17 cellular contexts compared by ENCODE assay signal in genomic region chr10:31343551-31343950, GRCh38. TPM values are rescaled to one million over a fixed set of nuclear protein-coding genes. Genes with fewer than 3 reads are reported as not detected.
DNase-seq lines count a peak whose midpoint lies in the region; ATAC-seq and TF ChIP-seq lines count a peak whose summit lies in the region.
"Had no signal": no experiment of that assay in that cellular context is flagged by ENCODE, and none has a peak within 500 bp of the region (broad histone marks: within the 10 kb centered on the region; RNA-seq: fewer than 3 reads in every experiment).

No MANE protein-coding gene starts in this region.

- no peaks in the 10 kb centered on the region for H3F3A ChIP-seq in neural progenitor cell (ENCODE audit: low read depth)

- H3K79me2 ChIP-seq in neural progenitor cell (ENCODE audit: low read depth) (peaks cover 46% of the 10 kb centered on the region), Karpas-422 (ENCODE audit: low read length) (peaks cover 99% of the 10 kb centered on the region)

- H3K4me2 ChIP-seq in neural progenitor cell, result peak overlapping the region; percentile 59
- H3K4me2 ChIP-seq in Karpas-422 (ENCODE audit: low read depth, low read length, poor library complexity, severe bottlenecking), result no peak overlapping the region

- peaks cover 23 to 53% (median 37%) of the 10 kb centered on the region in 4 donors for H3K4me1 Mint-ChIP-seq in CD4-positive, CD25-positive, alpha-beta regulatory T cell
- H3K4me1 Mint-ChIP-seq in activated naive CD8-positive, alpha-beta T cell (ENCODE audit: low read depth), result peaks cover 55% of the 10 kb centered on the region
- H3K4me1 Mint-ChIP-seq in neural progenitor cell, result peaks cover 11% of the 10 kb centered on the region

- no peaks in the 10 kb centered on the region for H3K9me3 Mint-ChIP-seq in CD4-positive, CD25-positive, alpha-beta regulatory T cell
- H3K9me3 Mint-ChIP-seq in activated naive CD8-positive, alpha-beta T cell (ENCODE audit: low read depth), result no peaks in the 10 kb centered on the region
- H3K9me3 Mint-ChIP-seq in neural progenitor cell, result no peaks in the 10 kb centered on the region
- H3K9me3 Mint-ChIP-seq: type B pancreatic cell had no signal

- H3K27me3 Mint-ChIP-seq in CD4-positive, CD25-positive, alpha-beta regulatory T cell, result no peaks in the 10 kb centered on the region
- H3K27me3 Mint-ChIP-seq in activated naive CD8-positive, alpha-beta T cell, result no peaks in the 10 kb centered on the region
- H3K27me3 Mint-ChIP-seq in neural progenitor cell (ENCODE audit: insufficient read depth, low read depth), result no peaks in the 10 kb centered on the region

- H2AFZ ChIP-seq in neural progenitor cell (replicated peaks) (no peak overlapping the region), Karpas-422 (ENCODE audit: low read length) (no peak overlapping the region)

- peak overlapping the region in 2 of 4 donors; percentile 24 to 28 for H3K4me3 Mint-ChIP-seq in CD4-positive, CD25-positive, alpha-beta regulatory T cell
- H3K4me3 Mint-ChIP-seq in activated naive CD8-positive, alpha-beta T cell, result peak overlapping the region; percentile 63
- H3K4me3 Mint-ChIP-seq in neural progenitor cell, result no peak overlapping the region
- H3K4me3 Mint-ChIP-seq: type B pancreatic cell had no signal

- no peaks in the 10 kb centered on the region for H3K36me3 Mint-ChIP-seq in CD4-positive, CD25-positive, alpha-beta regulatory T cell
- H3K36me3 Mint-ChIP-seq in activated naive CD8-positive, alpha-beta T cell, result no peaks in the 10 kb centered on the region
- H3K36me3 Mint-ChIP-seq in neural progenitor cell, result no peaks in the 10 kb centered on the region
- H3K36me3 Mint-ChIP-seq: type B pancreatic cell had no signal

- H4K20me1 ChIP-seq in neural progenitor cell (ENCODE audit: low read depth) (peaks cover 49% of the 10 kb centered on the region), Karpas-422 (ENCODE audit: insufficient read depth, low read depth, low read length) (no peaks in the 10 kb centered on the region)

- H3K4me1 ChIP-seq in CD4-positive, CD25-positive, alpha-beta regulatory T cell (ENCODE audit: control insufficient read depth, insufficient read depth, low read length, poor library complexity, severe bottlenecking), result peaks cover 51% of the 10 kb centered on the region
- H3K4me1 ChIP-seq in neural progenitor cell (peaks cover 37% of the 10 kb centered on the region), Karpas-422 (ENCODE audit: low read length) (peaks cover 46% of the 10 kb centered on the region), left lung (peaks cover 0 to 5% of the 10 kb centered on the region in 2 donors)

- no peak for DNase-seq in activated CD4-positive, CD25-positive, alpha-beta regulatory T cell treated with anti-CD3 and anti-CD28 coated beads, Interleukin-2, amount 50 U/mL, for 72 hours
- DNase-seq in CD4-positive, CD25-positive, alpha-beta regulatory T cell, result no peak
- DNase-seq in neural progenitor cell (ENCODE audit: low spot score) (no peak), iPS-NIHi11 (ENCODE audit: low spot score) (no peak), Karpas-422 (no peak), left lung (no peak)
- DNase-seq: activated gamma-delta T cell; effector CD8-positive, alpha-beta T cell; left cardiac atrium; NCI-H526; retina; stimulated activated naive CD4-positive, alpha-beta T cell had no signal

- no peaks in the 10 kb centered on the region for H3K9me3 ChIP-seq in CD4-positive, CD25-positive, alpha-beta regulatory T cell (ENCODE audit: control insufficient read depth in 2 of 2, low read length in 2 of 2)
- H3K9me3 ChIP-seq in neural progenitor cell (ENCODE audit: low read depth), result no peaks in the 10 kb centered on the region
- no peaks in the 10 kb centered on the region for H3K9me3 ChIP-seq in Karpas-422 (ENCODE audit: low read length)
- H3K9me3 ChIP-seq in left lung, result no peaks in the 10 kb centered on the region

- H3K9me2 ChIP-seq in Karpas-422 (replicated peaks; ENCODE audit: insufficient read depth, low read length), result no peaks in the 10 kb centered on the region

- peak overlapping the region; percentile 46 for H3K4me3 ChIP-seq in CD4-positive, CD25-positive, alpha-beta regulatory T cell (ENCODE audit: low read depth, low read length)
- H3K4me3 ChIP-seq in neural progenitor cell (no peak overlapping the region), Karpas-422 (ENCODE audit: low read length) (no peak overlapping the region), left lung (no peak overlapping the region)

- peak overlapping the region in 1 of 3 donors; percentile 16 for H3K27ac Mint-ChIP-seq in CD4-positive, CD25-positive, alpha-beta regulatory T cell
- peak overlapping the region; percentile 91 for H3K27ac Mint-ChIP-seq in activated naive CD8-positive, alpha-beta T cell
- H3K27ac Mint-ChIP-seq in neural progenitor cell, result no peak overlapping the region
- H3K27ac Mint-ChIP-seq: type B pancreatic cell had no signal

- no peak overlapping the region for H3K27ac ChIP-seq in CD4-positive, CD25-positive, alpha-beta regulatory T cell (ENCODE audit: insufficient read depth, low read length, poor library complexity, severe bottlenecking)
- H3K27ac ChIP-seq in neural progenitor cell, result no peak overlapping the region
- no peak overlapping the region for H3K27ac ChIP-seq in Karpas-422 (ENCODE audit: low read length)
- no peak overlapping the region for H3K27ac ChIP-seq in left lung

- H3K27me3 ChIP-seq in CD4-positive, CD25-positive, alpha-beta regulatory T cell (ENCODE audit: control insufficient read depth, insufficient read depth, low read length), result no peaks in the 10 kb centered on the region
- no peaks in the 10 kb centered on the region for H3K27me3 ChIP-seq in neural progenitor cell
- H3K27me3 ChIP-seq in Karpas-422 (ENCODE audit: low read length), result no peaks in the 10 kb centered on the region
- H3K27me3 ChIP-seq in left lung, result no peaks in the 10 kb centered on the region

- H3K36me3 ChIP-seq in CD4-positive, CD25-positive, alpha-beta regulatory T cell (ENCODE audit: control insufficient read depth, insufficient read depth, low read length), result no peaks in the 10 kb centered on the region
- H3K36me3 ChIP-seq in neural progenitor cell (no peaks in the 10 kb centered on the region), Karpas-422 (ENCODE audit: insufficient read depth, low read length) (no peaks in the 10 kb centered on the region), left lung (no peaks in the 10 kb centered on the region)

- TF ChIP-seq CTCF in neural progenitor cell (IDR thresholded peaks at IDR 0.05) (no peak), left lung (IDR thresholded peaks at IDR 0.05) (no peak)

- intact Hi-C loops in left lung (cut with DNase I), result no loop called here

- ATAC-seq in activated CD4-positive, CD25-positive, alpha-beta regulatory T cell treated with anti-CD3 and anti-CD28 coated beads, Interleukin-2, amount 50 U/mL, for 24 hours, result peak; percentile 50 to 57
- ATAC-seq in CD4-positive, CD25-positive, alpha-beta regulatory T cell (ENCODE audit: low read depth in 2 of 2), result no peak
- ATAC-seq in left lung, result no peak
- ATAC-seq: esophagus mucosa, left cardiac atrium, Right ventricle myocardium inferior had no signal

- H3K9ac ChIP-seq in neural progenitor cell (no peak overlapping the region), Karpas-422 (ENCODE audit: low read length) (no peak overlapping the region)

RNA-seq across cellular contexts. Expression of gene ZEB1, which starts 24.5 kb away (rescaled TPM):
- total RNA-seq in CD4-positive, CD25-positive, alpha-beta regulatory T cell, result 150 TPM
- polyA plus RNA-seq in CD4-positive, CD25-positive, alpha-beta regulatory T cell, result 10 to 100 TPM; 26.2 to 40.2 (median 28.8) TPM
- total RNA-seq in neural progenitor cell (ENCODE audit: low replicate concordance) (26.4 and 38.8 TPM in 2 replicates), left lung (10 to 100 TPM; 31.3 to 33.8 TPM)
- 49.5 and 53.9 TPM in 2 replicates for total RNA-seq in Karpas-422 (2014; rRNA removed; shearing (Covaris generic); ENCODE audit: low replicate concordance)

Comparison
In these comparisons a context has a peak if more than half of its experiments do, and no peak if none do; other contexts are left out.
1. ATAC-seq: peak in activated CD4-positive, CD25-positive, alpha-beta regulatory T cell treated with anti-CD3 and anti-CD28 coated beads, Interleukin-2, amount 50 U/mL, for 24 hours (2 of 2); none in CD4-positive, CD25-positive, alpha-beta regulatory T cell (0 of 2) and left lung (single experiment).